ENCODE assay signal across 8 cellular contexts in the genomic region with DNA sequence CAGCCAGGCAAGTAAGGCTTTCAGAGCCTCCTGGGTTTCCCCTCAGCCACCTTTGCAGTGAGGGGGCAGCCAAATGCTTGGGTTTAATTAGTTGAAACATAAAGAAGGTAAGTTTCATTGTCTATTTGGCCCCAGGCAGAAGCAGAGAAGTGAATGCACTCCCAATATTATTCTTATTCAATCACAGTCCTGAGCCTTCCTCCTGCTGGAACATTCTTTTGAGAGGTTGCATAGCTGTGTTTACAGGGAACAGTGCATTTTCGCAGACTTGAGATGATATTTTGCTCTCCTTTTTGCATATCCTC. TPM values are rescaled to one million over a fixed set of nuclear protein-coding genes. Genes with fewer than 3 reads are reported as not detected.
A peak's percentile ranks its signal among the peaks of the same experiment; 100 is the strongest.
DNase-seq lines count a peak whose midpoint lies in the region; ATAC-seq and TF ChIP-seq lines count a peak whose summit lies in the region.
"Had no signal": no experiment of that assay in that cellular context is flagged by ENCODE, and none has a peak within 500 bp of the region (broad histone marks: within the 10 kb centered on the region; RNA-seq: fewer than 3 reads in every experiment).

No MANE protein-coding gene starts in this region.

- peak overlapping the region; percentile 60 for H3K27ac Mint-ChIP-seq in stimulated activated memory B cell treated with anti-CD40 and anti-IgM and Interleukin-4, amounts not matched to agents 10 μg/mL and 1 μg/mL and 100 μg/mL, for 72 hours

- H3K27ac ChIP-seq in Peyer's patch = peak overlapping the region; percentile 20 to 96 (median 80)

- no peaks in the 10 kb centered on the region for H3K36me3 Mint-ChIP-seq in stimulated activated memory B cell treated with anti-CD40 and anti-IgM and Interleukin-4, amounts not matched to agents 10 μg/mL and 1 μg/mL and 100 μg/mL, for 72 hours

- peak; percentile 48 for ATAC-seq in GM19023 (IDR thresholded peaks at IDR 0.05; ENCODE audit: unreplicated experiment)
- peak; percentile 34 for ATAC-seq in HG02588 (IDR thresholded peaks at IDR 0.05; ENCODE audit: unreplicated experiment)
- peak; percentile 68 for ATAC-seq in stimulated activated memory B cell treated with anti-CD40 and anti-IgM and Interleukin-4, amounts not matched to agents 10 μg/mL and 1 μg/mL and 100 μg/mL, for 72 hours

- no peak for TF ChIP-seq POLR2A in Peyer's patch (IDR thresholded peaks at IDR 0.05)

- no peak overlapping the region for H3K4me3 Mint-ChIP-seq in stimulated activated memory B cell treated with anti-CD40 and anti-IgM and Interleukin-4, amounts not matched to agents 10 μg/mL and 1 μg/mL and 100 μg/mL, for 72 hours

- H3K4me3 ChIP-seq in Peyer's patch = no peak overlapping the region

- H3K9me3 Mint-ChIP-seq in stimulated activated memory B cell treated with anti-CD40 and anti-IgM and Interleukin-4, amounts not matched to agents 10 μg/mL and 1 μg/mL and 100 μg/mL, for 72 hours = peaks cover 3% of the 10 kb centered on the region

- H3K9me3 ChIP-seq in Peyer's patch = no peaks in the 10 kb centered on the region

- no peak for TF ChIP-seq CTCF in Peyer's patch (IDR thresholded peaks at IDR 0.05)

- H3K4me1 ChIP-seq in Peyer's patch = peaks cover 0 to 32% (median 16%) of the 10 kb centered on the region in 4 donors

- DNase-seq in Peyer's patch (no peak), cerebellar cortex (ENCODE audit: low spot score) (no peak), NCI-H2107 (lab: John Stamatoyannopoulos, UW) (no peak), foreskin melanocyte (no peak)

- no peaks in the 10 kb centered on the region for H3K36me3 ChIP-seq in Peyer's patch

- no peaks in the 10 kb centered on the region for H3K27me3 ChIP-seq in Peyer's patch

- peaks cover 26% of the 10 kb centered on the region for H3K4me1 Mint-ChIP-seq in stimulated activated memory B cell treated with anti-CD40 and anti-IgM and Interleukin-4, amounts not matched to agents 10 μg/mL and 1 μg/mL and 100 μg/mL, for 72 hours

- H3K27me3 Mint-ChIP-seq in stimulated activated memory B cell treated with anti-CD40 and anti-IgM and Interleukin-4, amounts not matched to agents 10 μg/mL and 1 μg/mL and 100 μg/mL, for 72 hours = no peaks in the 10 kb centered on the region

RNA-seq across cellular contexts. Expression of a gene that starts 13.9 kb away (rescaled TPM):
- 10 to 100 TPM in 3 of 4 donors, 1 to 10 TPM in 1; 8.3 to 24.1 (median 22.0) TPM for total RNA-seq in Peyer's patch
- total RNA-seq: RPMI7951 had no signal
